ENCODE assay signal across 1 cellular context in genomic region chr3:46482632-46483311, GRCh38.
TF ChIP-seq lines count a peak whose summit lies in the region.

No MANE protein-coding gene starts in this region.

TF ChIP-seq in K562, 482 proteins besides CTCF, POLR2A, EP300 and RAD21 (continued from another document):
- TF ChIP-seq ZNF512 (tag; IDR thresholded peaks at IDR 0.05) (peak; percentile 96), HINFP (tag; conservative IDR thresholded peaks at IDR 0.05; ENCODE audit: low read depth) (0 out of 2 replicates have a peak, but pooled peaks have one; percentile 30), ELF4 (CRISPR knock-in tag; IDR thresholded peaks at IDR 0.05) (peak; percentile 43; the same call in 1 of the 2 replicates), GTF2F1 (IDR thresholded peaks at IDR 0.05; ENCODE audit: low read depth, low read length) (no peak), ZBTB26 (CRISPR knock-in tag; IDR thresholded peaks at IDR 0.05) (0 out of 2 replicates have a peak, but pooled peaks have one; percentile 50)
